Comparison of ENCODE assay signal across 28 cellular contexts in genomic region chr2:15548974-15549373, GRCh38.
"Had no signal": no experiment of that assay in that cellular context is flagged by ENCODE, and none has a peak within 500 bp of the region (broad histone marks: within the 10 kb centered on the region; RNA-seq: fewer than 3 reads in every experiment).

No MANE protein-coding gene starts in this region.

- ATAC-seq: effector memory CD8-positive, alpha-beta T cell; esophagus mucosa; foreskin keratinocyte; gastrocnemius medialis; gastroesophageal sphincter; heart left ventricle; heart right ventricle had no signal

- H3K27ac ChIP-seq: colonic mucosa, coronary artery, dorsolateral prefrontal cortex, epithelial cell of prostate, esophagus muscularis mucosa, esophagus squamous epithelium, foreskin keratinocyte, gastrocnemius medialis, gastroesophageal sphincter, heart left ventricle, heart right ventricle had no signal

- DNase-seq: colonic mucosa; cortex of kidney; dermis blood vessel endothelial cell; dorsolateral prefrontal cortex; effector CD4-positive, alpha-beta T cell; effector CD8-positive, alpha-beta T cell; effector memory CD4-positive, alpha-beta T cell; effector memory CD8-positive, alpha-beta T cell; endodermal cell; erythroblast; esophagus squamous epithelium; foreskin fibroblast; foreskin keratinocyte; foreskin melanocyte; gastrocnemius medialis; glutamatergic neuron; head of caudate nucleus; heart left ventricle; heart right ventricle had no signal

- FAIRE-seq: colon, endometrium, endothelial cell of umbilical vein, frontal cortex had no signal

- H3K4me1 ChIP-seq: colonic mucosa, esophagus muscularis mucosa, esophagus squamous epithelium, gastrocnemius medialis, gastroesophageal sphincter, heart left ventricle, heart right ventricle had no signal

- H3K36me3 ChIP-seq: colonic mucosa had no signal

- H3K4me3 ChIP-seq: colonic mucosa, coronary artery, dorsolateral prefrontal cortex, esophagus muscularis mucosa, esophagus squamous epithelium, gastrocnemius medialis, gastroesophageal sphincter, heart left ventricle, heart right ventricle had no signal

- H3K9me3 ChIP-seq: colonic mucosa, esophagus muscularis mucosa, esophagus squamous epithelium, gastrocnemius medialis, gastroesophageal sphincter, heart left ventricle, heart right ventricle had no signal

- H3K27me3 ChIP-seq: colonic mucosa, dorsolateral prefrontal cortex, esophagus muscularis mucosa, esophagus squamous epithelium, foreskin keratinocyte, gastrocnemius medialis, gastroesophageal sphincter, heart left ventricle, heart right ventricle had no signal
